In the genomic region with DNA sequence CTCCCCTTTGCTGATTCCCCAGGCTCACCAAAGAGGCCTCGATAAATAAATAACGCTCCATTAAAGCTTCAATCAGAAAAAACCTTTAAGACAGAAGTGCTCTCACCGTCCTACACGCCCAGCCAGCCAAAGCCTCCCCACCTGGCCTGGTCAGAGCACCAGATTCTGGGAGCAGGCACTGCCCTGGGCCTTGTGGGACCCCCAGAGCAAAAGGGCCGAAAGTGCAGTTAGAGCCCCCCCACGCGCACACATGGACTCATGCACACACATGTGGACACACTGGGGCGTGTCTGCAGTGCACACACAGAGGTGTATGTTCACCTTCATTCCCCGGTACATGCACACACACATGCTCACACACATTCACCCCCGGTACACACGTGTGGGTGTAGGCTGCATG, we compare ENCODE assay signal across 15 cellular contexts. TPM values are rescaled to one million over a fixed set of nuclear protein-coding genes. Genes with fewer than 3 reads are reported as not detected.
A peak's percentile ranks its signal among the peaks of the same experiment; 100 is the strongest.
DNase-seq lines count a peak whose midpoint lies in the region; ATAC-seq and TF ChIP-seq lines count a peak whose summit lies in the region.
"Had no signal": no experiment of that assay in that cellular context is flagged by ENCODE, and none has a peak within 500 bp of the region (broad histone marks: within the 10 kb centered on the region; RNA-seq: fewer than 3 reads in every experiment).

No MANE protein-coding gene starts in this region.

- peaks cover 0 to 9% of the 10 kb centered on the region in 2 donors for H3K36me3 ChIP-seq in adrenal gland (replicated peaks in 1 of 2)
- peaks cover 4% of the 10 kb centered on the region for H3K36me3 ChIP-seq in upper lobe of right lung

- no peaks in the 10 kb centered on the region for H3K27me3 ChIP-seq in adrenal gland
- H3K27me3 ChIP-seq in upper lobe of right lung: no peaks in the 10 kb centered on the region
- H3K27me3 ChIP-seq: BLaER1 treated with 17β-estradiol and CSF1 and Interleukin-3, amounts not matched to agents 10 nM and 100 nM had no signal

- peak overlapping the region; percentile 89 to 94 (median 91) for H3K27ac Mint-ChIP-seq in nephron
- H3K27ac Mint-ChIP-seq in activated T-helper 1 cell treated with anti-CD3 and anti-CD28 coated beads, Interleukin-12 subunit alpha, Interleukin-12 subunit beta, Interleukin-2, Interleukin-4 antibody, amounts not matched to agents 30 ng/mL and 10 ng/mL and 1 ng/mL, durations not matched to agents 14 hours and 24 hours and 36 hours: no peak overlapping the region
- H3K27ac Mint-ChIP-seq: stimulated activated effector memory CD8-positive, alpha-beta T cell treated with anti-CD3 and anti-CD28 coated beads, Interleukin-12 subunit alpha, Interleukin-12 subunit beta, amount 100 ng/mL, for 72 hours had no signal

- H3K4me1 ChIP-seq in adrenal gland (replicated peaks in 1 of 2) (peaks cover 34 to 44% of the 10 kb centered on the region in 2 donors), upper lobe of right lung (peaks cover 26% of the 10 kb centered on the region)

- H3K9me3 Mint-ChIP-seq in nephron: no peaks in the 10 kb centered on the region
- H3K9me3 Mint-ChIP-seq in activated T-helper 1 cell treated with anti-CD3 and anti-CD28 coated beads, Interleukin-12 subunit alpha, Interleukin-12 subunit beta, Interleukin-2, Interleukin-4 antibody, amounts not matched to agents 30 ng/mL and 10 ng/mL and 1 ng/mL, durations not matched to agents 14 hours and 24 hours and 36 hours: no peaks in the 10 kb centered on the region
- H3K9me3 Mint-ChIP-seq: stimulated activated effector memory CD8-positive, alpha-beta T cell treated with anti-CD3 and anti-CD28 coated beads, Interleukin-12 subunit alpha, Interleukin-12 subunit beta, amount 100 ng/mL, for 72 hours had no signal

- H3K27me3 Mint-ChIP-seq in nephron (ENCODE audit: low read depth): no peaks in the 10 kb centered on the region
- no peaks in the 10 kb centered on the region for H3K27me3 Mint-ChIP-seq in activated T-helper 1 cell treated with anti-CD3 and anti-CD28 coated beads, Interleukin-12 subunit alpha, Interleukin-12 subunit beta, Interleukin-2, Interleukin-4 antibody, amounts not matched to agents 30 ng/mL and 10 ng/mL and 1 ng/mL, durations not matched to agents 14 hours and 24 hours and 36 hours (ENCODE audit: insufficient read depth)

- ATAC-seq in Right ventricle myocardium inferior (no peak), left cardiac atrium (no peak), upper lobe of right lung (no peak), GM21717 (IDR thresholded peaks at IDR 0.05; ENCODE audit: unreplicated experiment) (no peak)
- ATAC-seq: stimulated activated effector memory CD8-positive, alpha-beta T cell treated with anti-CD3 and anti-CD28 coated beads, Interleukin-12 subunit alpha, Interleukin-12 subunit beta, amount 100 ng/mL, for 72 hours had no signal

- H3K27ac ChIP-seq in adrenal gland: peak overlapping the region; percentile 89 to 97 (median 95)
- peak overlapping the region; percentile 80 for H3K27ac ChIP-seq in upper lobe of right lung
- H3K27ac ChIP-seq: BLaER1 treated with 17β-estradiol and CSF1 and Interleukin-3, amounts not matched to agents 10 nM and 100 nM had no signal

- intact Hi-C loops in Right ventricle myocardium inferior (cut with DNase I): no loop called here
- intact Hi-C loops in left cardiac atrium (cut with DNase I): no loop called here
- intact Hi-C loops in adrenal gland (cut with DNase I): no loop called here
- intact Hi-C loops in upper lobe of right lung (cut with DNase I): no loop called here
- intact Hi-C loops in activated T-helper 1 cell treated with anti-CD3 and anti-CD28 coated beads, Interleukin-12 subunit alpha, Interleukin-12 subunit beta, Interleukin-2, Interleukin-4 antibody, amounts not matched to agents 30 ng/mL and 10 ng/mL and 1 ng/mL, durations not matched to agents 14 hours and 24 hours and 36 hours (cut with micrococcal nuclease): no loop called here

- 77 to 87% (median 80%) methylated on average over 3 to 11 of the region's 11 CpGs for WGBS in adrenal gland, 4 donors

- TF ChIP-seq CTCF in adrenal gland (IDR thresholded peaks at IDR 0.05): no peak
- TF ChIP-seq CTCF in nephron (IDR thresholded peaks at IDR 0.05; ENCODE audit: unreplicated experiment in 3 of 3): no peak
- no peak for TF ChIP-seq CTCF in upper lobe of right lung (IDR thresholded peaks at IDR 0.05)

- H3K4me3 Mint-ChIP-seq in nephron: peak overlapping the region; percentile 32 to 67 (median 65)
- no peak overlapping the region for H3K4me3 Mint-ChIP-seq in activated T-helper 1 cell treated with anti-CD3 and anti-CD28 coated beads, Interleukin-12 subunit alpha, Interleukin-12 subunit beta, Interleukin-2, Interleukin-4 antibody, amounts not matched to agents 30 ng/mL and 10 ng/mL and 1 ng/mL, durations not matched to agents 14 hours and 24 hours and 36 hours

- H3K36me3 Mint-ChIP-seq in nephron (ENCODE audit: low read depth): peaks cover 11% of the 10 kb centered on the region
- peaks cover 24% of the 10 kb centered on the region for H3K36me3 Mint-ChIP-seq in activated T-helper 1 cell treated with anti-CD3 and anti-CD28 coated beads, Interleukin-12 subunit alpha, Interleukin-12 subunit beta, Interleukin-2, Interleukin-4 antibody, amounts not matched to agents 30 ng/mL and 10 ng/mL and 1 ng/mL, durations not matched to agents 14 hours and 24 hours and 36 hours (ENCODE audit: low read depth)

- no peak for TF ChIP-seq POLR2A in adrenal gland (IDR thresholded peaks at IDR 0.05)

- H3K9me3 ChIP-seq in adrenal gland (replicated peaks in 1 of 3) (no peaks in the 10 kb centered on the region), upper lobe of right lung (no peaks in the 10 kb centered on the region)
- H3K9me3 ChIP-seq: BLaER1 treated with 17β-estradiol and CSF1 and Interleukin-3, amounts not matched to agents 10 nM and 100 nM had no signal

- DNase-seq in Right ventricle myocardium inferior (ENCODE audit: missing footprints) (peak; percentile 57), left cardiac atrium (no peak), adrenal gland (no peak), upper lobe of right lung (no peak), NCI-H187 (lab: John Stamatoyannopoulos, UW) (no peak)
- no peak for DNase-seq in activated T-helper 1 cell treated with anti-CD3 and anti-CD28 coated beads, Interleukin-12 subunit alpha, Interleukin-12 subunit beta, Interleukin-2, Interleukin-4 antibody, amounts not matched to agents 30 ng/mL and 10 ng/mL and 1 ng/mL, durations not matched to agents 14 hours and 24 hours and 36 hours (ENCODE audit: low spot score)
- DNase-seq: activated CD4-positive, alpha-beta T cell treated with anti-CD3 and anti-CD28 coated beads, Interleukin-2, amount 50 U/mL, for 48 hours; NCI-H1092 treated with DMSO at 0.1 percent for 48 hours; NCI-H526 treated with DMSO at 0.1 percent for 48 hours had no signal

- H3K4me3 ChIP-seq in adrenal gland (no peak overlapping the region), upper lobe of right lung (no peak overlapping the region)
- H3K4me3 ChIP-seq: BLaER1 treated with 17β-estradiol and CSF1 and Interleukin-3, amounts not matched to agents 10 nM and 100 nM had no signal

- peaks cover 49% of the 10 kb centered on the region for H3K4me1 Mint-ChIP-seq in nephron
- peaks cover 63% of the 10 kb centered on the region for H3K4me1 Mint-ChIP-seq in activated T-helper 1 cell treated with anti-CD3 and anti-CD28 coated beads, Interleukin-12 subunit alpha, Interleukin-12 subunit beta, Interleukin-2, Interleukin-4 antibody, amounts not matched to agents 30 ng/mL and 10 ng/mL and 1 ng/mL, durations not matched to agents 14 hours and 24 hours and 36 hours (ENCODE audit: low read depth)

RNA-seq across cellular contexts. Expression of a gene that starts 1.9 kb away (rescaled TPM):
- 70.8 TPM for total RNA-seq in Right ventricle myocardium inferior
- total RNA-seq in left cardiac atrium: 10 to 100 TPM; 47.4 to 59.9 TPM
- 100 to 1,000 TPM in 7 of 8 donors, 10 to 100 TPM in 1; 91.5 to 187 (median 142) TPM for total RNA-seq in adrenal gland
- 100 to 1,000 TPM in 2 of 3 donors, 10 to 100 TPM in 1; 23.4 to 279 (median 174) TPM for polyA plus RNA-seq in adrenal gland
- 56.2 TPM for total RNA-seq in upper lobe of right lung
- 30.7 and 31.2 TPM in 2 replicates for total RNA-seq in activated T-helper 1 cell treated with anti-CD3 and anti-CD28 coated beads, Interleukin-12 subunit alpha, Interleukin-12 subunit beta, Interleukin-2, Interleukin-4 antibody, amounts not matched to agents 30 ng/mL and 10 ng/mL and 1 ng/mL, durations not matched to agents 14 hours and 24 hours and 36 hours

RNA-seq across cellular contexts. Expression of a gene that starts 9.4 kb away (rescaled TPM):
- 0.19 TPM for total RNA-seq in Right ventricle myocardium inferior
- under 1 TPM; 0.47 to 0.81 TPM for total RNA-seq in left cardiac atrium
- 1 to 10 TPM in 4 of 8 donors, under 1 TPM in 4; 0.38 to 3.1 (median 0.93) TPM for total RNA-seq in adrenal gland
- polyA plus RNA-seq in adrenal gland: under 1 TPM; 0.18 to 0.48 (median 0.47) TPM
- total RNA-seq in upper lobe of right lung: 1.3 TPM
- 3.7 and 4.2 TPM in 2 replicates for total RNA-seq in activated T-helper 1 cell treated with anti-CD3 and anti-CD28 coated beads, Interleukin-12 subunit alpha, Interleukin-12 subunit beta, Interleukin-2, Interleukin-4 antibody, amounts not matched to agents 30 ng/mL and 10 ng/mL and 1 ng/mL, durations not matched to agents 14 hours and 24 hours and 36 hours
- total RNA-seq: SK-MEL-5 had no signal
- polyA plus RNA-seq: neural cell had no signal

RNA-seq across cellular contexts. Expression of a gene that starts 10.1 kb away (rescaled TPM):
- total RNA-seq in Right ventricle myocardium inferior (2.3 TPM), left cardiac atrium (1 to 10 TPM; 1.6 to 3.7 TPM), adrenal gland (1 to 10 TPM; 3.0 to 8.3 (median 5.7) TPM), upper lobe of right lung (2.4 TPM)
- 1 to 10 TPM; 4.6 to 6.8 (median 4.7) TPM for polyA plus RNA-seq in adrenal gland
- 77.5 and 80.6 TPM in 2 replicates for total RNA-seq in activated T-helper 1 cell treated with anti-CD3 and anti-CD28 coated beads, Interleukin-12 subunit alpha, Interleukin-12 subunit beta, Interleukin-2, Interleukin-4 antibody, amounts not matched to agents 30 ng/mL and 10 ng/mL and 1 ng/mL, durations not matched to agents 14 hours and 24 hours and 36 hours

RNA-seq across cellular contexts. Expression of a gene that starts 14.0 kb away (rescaled TPM):
- total RNA-seq in Right ventricle myocardium inferior: not detected
- under 1 TPM in 1 of 2 donors, not detected in 1; 0.29 TPM for total RNA-seq in left cardiac atrium
- under 1 TPM in 2 of 8 donors, not detected in 6; 0.14 to 0.32 TPM for total RNA-seq in adrenal gland
- under 1 TPM in 2 of 3 donors, not detected in 1; 0.10 to 0.16 TPM for polyA plus RNA-seq in adrenal gland
- 0.23 TPM for total RNA-seq in upper lobe of right lung
- 0.22 and 0.29 TPM in 2 replicates for total RNA-seq in activated T-helper 1 cell treated with anti-CD3 and anti-CD28 coated beads, Interleukin-12 subunit alpha, Interleukin-12 subunit beta, Interleukin-2, Interleukin-4 antibody, amounts not matched to agents 30 ng/mL and 10 ng/mL and 1 ng/mL, durations not matched to agents 14 hours and 24 hours and 36 hours
- total RNA-seq: SK-MEL-5 had no signal
- polyA plus RNA-seq: neural cell had no signal

RNA-seq across cellular contexts. Expression of a gene that starts 44.0 kb away (rescaled TPM):
- 11.4 TPM for total RNA-seq in Right ventricle myocardium inferior
- total RNA-seq in left cardiac atrium: 10 to 100 TPM in 1 of 2 donors, 1 to 10 TPM in 1; 6.7 to 12.6 TPM
- 10 to 100 TPM; 11.9 to 47.4 (median 25.3) TPM for total RNA-seq in adrenal gland
- 10 to 100 TPM in 2 of 3 donors, 1 to 10 TPM in 1; 6.8 to 19.0 (median 16.3) TPM for polyA plus RNA-seq in adrenal gland
- total RNA-seq in upper lobe of right lung: 35.6 TPM
- total RNA-seq in activated T-helper 1 cell treated with anti-CD3 and anti-CD28 coated beads, Interleukin-12 subunit alpha, Interleukin-12 subunit beta, Interleukin-2, Interleukin-4 antibody, amounts not matched to agents 30 ng/mL and 10 ng/mL and 1 ng/mL, durations not matched to agents 14 hours and 24 hours and 36 hours: 7.3 and 7.9 TPM in 2 replicates
